8 cellular contexts compared by ENCODE assay signal in the genomic region with DNA sequence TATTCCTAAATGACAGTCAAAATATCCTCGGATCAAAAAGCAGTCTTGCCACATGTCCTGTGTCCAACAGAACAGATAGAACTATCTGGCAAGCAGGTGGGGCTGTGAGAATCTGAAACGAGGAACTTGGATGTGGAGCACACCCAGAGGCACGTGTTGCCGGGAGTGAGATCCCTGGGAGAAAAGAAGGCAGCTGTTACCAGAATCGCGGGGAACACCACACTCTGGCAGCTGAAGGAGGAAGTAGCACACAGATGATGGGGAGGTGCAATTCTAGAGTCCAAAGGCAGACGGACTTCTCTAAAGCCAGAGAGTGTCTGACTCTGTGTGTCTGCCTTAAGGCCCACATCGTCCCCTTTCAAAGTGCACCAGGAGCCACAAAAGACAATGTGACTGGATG. TPM values are rescaled to one million over a fixed set of nuclear protein-coding genes. Genes with fewer than 3 reads are reported as not detected.
DNase-seq lines count a peak whose midpoint lies in the region; ATAC-seq lines count a peak whose summit lies in the region.

No MANE protein-coding gene starts in this region.

- H2BK5ac ChIP-seq in trophoblast cell (ENCODE audit: low read depth, low read length, poor library complexity), result peak overlapping the region; percentile 16

- H3K27me3 ChIP-seq in trophoblast cell (ENCODE audit: insufficient read depth, low read length), result no peaks in the 10 kb centered on the region

- H3K4me2 ChIP-seq in trophoblast cell (ENCODE audit: low read length), result no peak overlapping the region

- H3K4me1 ChIP-seq in trophoblast cell (ENCODE audit: control insufficient read depth in 1 of 2, insufficient read depth in 2 of 2, low read length in 2 of 2), result peaks cover 9 to 14% of the 10 kb centered on the region in 2 experiments

- ATAC-seq in GM18867 (IDR thresholded peaks at IDR 0.05; ENCODE audit: unreplicated experiment) (peak; percentile 53), HG03521 (IDR thresholded peaks at IDR 0.05; ENCODE audit: unreplicated experiment) (no peak), HG03175 (IDR thresholded peaks at IDR 0.05; ENCODE audit: unreplicated experiment) (no peak)

- H3K23ac ChIP-seq in trophoblast cell (ENCODE audit: low read length), result no peak overlapping the region

- no peak overlapping the region for H4K8ac ChIP-seq in trophoblast cell (ENCODE audit: low read depth, low read length)

- no peak overlapping the region for H4K12ac ChIP-seq in trophoblast cell (ENCODE audit: low read depth, low read length)

- H3K18ac ChIP-seq in trophoblast cell (ENCODE audit: low read length), result peak overlapping the region; percentile 17

- H3K36me3 ChIP-seq in trophoblast cell (ENCODE audit: control insufficient read depth in 1 of 2, insufficient read depth in 2 of 2, low read length in 2 of 2), result peaks cover 2 to 7% of the 10 kb centered on the region in 2 experiments

- H3K4ac ChIP-seq in trophoblast cell (ENCODE audit: low read depth, low read length), result peak overlapping the region; percentile 39

- H4K91ac ChIP-seq in trophoblast cell (ENCODE audit: low read depth, low read length), result no peak overlapping the region

- H2AK5ac ChIP-seq in trophoblast cell (ENCODE audit: low read length), result no peak overlapping the region

- WGBS in trophoblast cell (ENCODE audit: extremely low coverage, insufficient coverage, insufficient read length), result no CpG with 5 or more reads among the region's 8 CpGs

- H2AFZ ChIP-seq in trophoblast cell (ENCODE audit: insufficient read depth, low read length, poor library complexity), result no peak overlapping the region

- H3K14ac ChIP-seq in trophoblast cell (ENCODE audit: low read length), result no peak overlapping the region

- no peak overlapping the region for H3K9ac ChIP-seq in trophoblast cell (ENCODE audit: low read length)

- H3K79me2 ChIP-seq in trophoblast cell (ENCODE audit: control insufficient read depth, insufficient read depth, low read length, poor library complexity), result peaks cover 8% of the 10 kb centered on the region

- DNase-seq in MV-4-11 (lab: John Stamatoyannopoulos, UW), result peak; percentile 87
- DNase-seq in dermis blood vessel endothelial cell, result peak; percentile 65
- DNase-seq in trophoblast cell, result no peak
- DNase-seq in activated effector memory CD4-positive, alpha-beta T cell treated with anti-CD3 and anti-CD28 coated beads, Interleukin-2, amount 50 U/mL, for 16 hours, result no peak
- no peak for DNase-seq in activated CD4-positive, alpha-beta T cell treated with anti-CD3 and anti-CD28 coated beads for 48 hours

- no peaks in the 10 kb centered on the region for H3K9me3 ChIP-seq in trophoblast cell (ENCODE audit: insufficient read depth, low read depth, low read length)

- no peak overlapping the region for H2BK12ac ChIP-seq in trophoblast cell (ENCODE audit: low read length)

- H2BK120ac ChIP-seq in trophoblast cell (ENCODE audit: insufficient read depth, low read length, poor library complexity), result no peak overlapping the region

- H3K4me3 ChIP-seq in trophoblast cell (ENCODE audit: low read depth, low read length), result no peak overlapping the region

- no peaks in the 10 kb centered on the region for H3K79me1 ChIP-seq in trophoblast cell (ENCODE audit: low read length)

- no peak overlapping the region for H3K27ac ChIP-seq in trophoblast cell (ENCODE audit: low read depth, low read length)

RNA-seq across cellular contexts. Expression of gene SLC7A1, which starts 22.3 kb away (rescaled TPM):
- 17.7 and 69.5 TPM in 2 replicates for total RNA-seq in dermis blood vessel endothelial cell
- 42.5 and 45.6 TPM in 2 replicates for polyA plus RNA-seq in trophoblast cell (2013)

Comparison
In these comparisons a context has a peak if more than half of its experiments do, and no peak if none do; other contexts are left out.
1. DNase-seq: peak in MV-4-11 (single experiment) and dermis blood vessel endothelial cell (single experiment); none in trophoblast cell (0 of 2), activated effector memory CD4-positive, alpha-beta T cell treated with anti-CD3 and anti-CD28 coated beads, Interleukin-2, amount 50 U/mL, for 16 hours (single experiment) and activated CD4-positive, alpha-beta T cell treated with anti-CD3 and anti-CD28 coated beads for 48 hours (single experiment).